In genomic region chr18:8763611-8764010, GRCh38 we compare ENCODE assay signal across 20 cellular contexts. TPM values are rescaled to one million over a fixed set of nuclear protein-coding genes. Genes with fewer than 3 reads are reported as not detected.
"Had no signal": no experiment of that assay in that cellular context is flagged by ENCODE, and none has a peak within 500 bp of the region (broad histone marks: within the 10 kb centered on the region; RNA-seq: fewer than 3 reads in every experiment).

No MANE protein-coding gene starts in this region.

- H3K27ac ChIP-seq: body of pancreas, foreskin keratinocyte, left ventricle myocardium inferior, right atrium auricular region, WERI-Rb-1 had no signal

- H3K27ac Mint-ChIP-seq: activated CD8-positive, alpha-beta memory T cell treated with anti-CD3 and anti-CD28 coated beads, Interleukin-2, amount 10 ng/mL, durations not matched to agents 7 days and 5 days; activated naive CD4-positive, alpha-beta T cell treated with anti-CD3 and anti-CD28 coated beads, Interleukin-2, amount 50 U/mL, for 24 hours; activated T-cell treated with anti-CD3 and anti-CD28 coated beads, Interleukin-2, amount 50 U/mL, for 24 hours; naive thymus-derived CD8-positive, alpha-beta T cell had no signal

- H3K27me3 ChIP-seq: body of pancreas, foreskin keratinocyte, right atrium auricular region had no signal

- DNase-seq: activated CD4-positive, alpha-beta T cell treated with anti-CD3 and anti-CD28 coated beads, Interleukin-2, amount 50 U/mL, for 48 hours; activated CD8-positive, alpha-beta memory T cell treated with anti-CD3 and anti-CD28 coated beads, Interleukin-2, amount 10 ng/mL, durations not matched to agents 7 days and 5 days; activated T-cell treated with anti-CD3 and anti-CD28 coated beads, Interleukin-2, amount 50 U/mL, for 24 hours; body of pancreas; central memory CD4-positive, alpha-beta T cell; effector CD8-positive, alpha-beta T cell; foreskin keratinocyte; glutamatergic neuron; hypothalamus; left ventricle myocardium inferior; naive thymus-derived CD8-positive, alpha-beta T cell; posterior cingulate gyrus; small intestine; stimulated activated CD4-positive, alpha-beta T cell treated with anti-CD3 and anti-CD28 coated beads, Interleukin-4, amount 100 ng/mL, for 4 hours; stimulated activated CD8-positive, alpha-beta memory T cell treated with anti-CD3 and anti-CD28 coated beads, Interleukin-4, amount 100 ng/mL, for 48 hours; stimulated activated naive CD4-positive, alpha-beta T cell treated with Interleukin-2 at 50 U/mL for 16 hours; trophoblast cell; WERI-Rb-1 had no signal

- ATAC-seq: activated CD8-positive, alpha-beta memory T cell treated with anti-CD3 and anti-CD28 coated beads, Interleukin-2, amount 10 ng/mL, durations not matched to agents 7 days and 5 days; body of pancreas; foreskin keratinocyte; naive thymus-derived CD8-positive, alpha-beta T cell had no signal

- H3K4me3 Mint-ChIP-seq: activated CD8-positive, alpha-beta memory T cell treated with anti-CD3 and anti-CD28 coated beads, Interleukin-2, amount 10 ng/mL, durations not matched to agents 7 days and 5 days; activated naive CD4-positive, alpha-beta T cell treated with anti-CD3 and anti-CD28 coated beads, Interleukin-2, amount 50 U/mL, for 24 hours; activated T-cell treated with anti-CD3 and anti-CD28 coated beads, Interleukin-2, amount 50 U/mL, for 24 hours; naive thymus-derived CD8-positive, alpha-beta T cell had no signal

- H3K36me3 ChIP-seq: left ventricle myocardium inferior, right atrium auricular region, WERI-Rb-1 had no signal

- H3K4me1 Mint-ChIP-seq: activated CD8-positive, alpha-beta memory T cell treated with anti-CD3 and anti-CD28 coated beads, Interleukin-2, amount 10 ng/mL, durations not matched to agents 7 days and 5 days; activated naive CD4-positive, alpha-beta T cell treated with anti-CD3 and anti-CD28 coated beads, Interleukin-2, amount 50 U/mL, for 24 hours had no signal

- H3K36me3 Mint-ChIP-seq: activated CD8-positive, alpha-beta memory T cell treated with anti-CD3 and anti-CD28 coated beads, Interleukin-2, amount 10 ng/mL, durations not matched to agents 7 days and 5 days; activated naive CD4-positive, alpha-beta T cell treated with anti-CD3 and anti-CD28 coated beads, Interleukin-2, amount 50 U/mL, for 24 hours had no signal

- H3K27me3 Mint-ChIP-seq: activated naive CD4-positive, alpha-beta T cell treated with anti-CD3 and anti-CD28 coated beads, Interleukin-2, amount 50 U/mL, for 24 hours had no signal

- H3K9me3 Mint-ChIP-seq: activated naive CD4-positive, alpha-beta T cell treated with anti-CD3 and anti-CD28 coated beads, Interleukin-2, amount 50 U/mL, for 24 hours had no signal

- H3K4me1 ChIP-seq: body of pancreas, foreskin keratinocyte, left ventricle myocardium inferior, right atrium auricular region had no signal

- H3K9me3 ChIP-seq: body of pancreas, right atrium auricular region had no signal

- H3K4me3 ChIP-seq: body of pancreas, left ventricle myocardium inferior, right atrium auricular region had no signal

RNA-seq across cellular contexts. Expression of gene MTCL1, which starts 58.3 kb away (rescaled TPM):
- polyA plus RNA-seq: naive thymus-derived CD8-positive, alpha-beta T cell had no signal
